Comparison of ENCODE assay signal across 10 cellular contexts in the genomic region with DNA sequence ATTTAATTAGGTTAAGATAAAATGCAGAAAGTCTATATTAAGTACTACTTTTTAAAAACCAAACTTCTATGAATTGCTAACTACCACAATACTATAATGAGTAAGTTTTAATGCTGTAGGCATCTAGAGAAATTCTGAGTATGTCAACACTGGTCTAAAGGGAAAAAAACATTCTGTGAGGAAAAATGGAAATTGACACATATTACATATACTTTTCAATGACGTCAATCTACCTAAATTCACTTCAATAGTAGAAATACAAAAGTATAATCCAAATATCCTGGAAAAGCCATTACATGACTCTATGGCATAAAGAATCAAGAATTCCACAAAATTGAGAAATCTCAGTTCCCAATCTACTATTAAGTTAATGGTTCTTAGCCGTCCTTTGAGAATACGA. TPM values are rescaled to one million over a fixed set of nuclear protein-coding genes. Genes with fewer than 3 reads are reported as not detected.
A peak's percentile ranks its signal among the peaks of the same experiment; 100 is the strongest.
DNase-seq lines count a peak whose midpoint lies in the region; ATAC-seq and TF ChIP-seq lines count a peak whose summit lies in the region.
"Had no signal": no experiment of that assay in that cellular context is flagged by ENCODE, and none has a peak within 500 bp of the region (broad histone marks: within the 10 kb centered on the region; RNA-seq: fewer than 3 reads in every experiment).

No MANE protein-coding gene starts in this region.

- H3K27ac Mint-ChIP-seq in activated CD4-positive, alpha-beta T cell treated with anti-CD3 and anti-CD28 coated beads, Interleukin-2, amount 10 ng/mL, durations not matched to agents 24 days and 14 days = no peak overlapping the region

- H4K20me1 ChIP-seq in hepatocyte (ENCODE audit: insufficient read depth, poor library complexity, severe bottlenecking) = peaks cover 32% of the 10 kb centered on the region

- no peak for DNase-seq in activated CD4-positive, alpha-beta T cell treated with anti-CD3 and anti-CD28 coated beads, Interleukin-2, amount 10 ng/mL, durations not matched to agents 24 days and 14 days
- no peak for DNase-seq in activated CD4-positive, alpha-beta T cell treated with anti-CD3 and anti-CD28 coated beads, Interleukin-2, amount 50 U/mL, for 48 hours
- no peak for DNase-seq in hepatocyte (ENCODE audit: low spot score)
- DNase-seq in sciatic nerve (ENCODE audit: low spot score) = no peak
- DNase-seq in stimulated activated CD4-positive, alpha-beta T cell treated with anti-CD3 and anti-CD28 coated beads, Interleukin-12 subunit alpha, Interleukin-12 subunit beta, amount 100 ng/mL, for 4 hours = no peak
- no peak for DNase-seq in epidermal melanocyte (ENCODE audit: insufficient read length, low spot score)
- DNase-seq: foreskin melanocyte, NCI-H446 treated with DMSO at 0.1 percent for 48 hours had no signal

- no peak overlapping the region for H3K4me3 ChIP-seq in hepatocyte
- H3K4me3 ChIP-seq in subcutaneous abdominal adipose tissue (ENCODE audit: low read depth in 1 of 5, low read length in 5 of 5) = peak overlapping the region in 3 of 5 donors; percentile 25 to 80 (median 76)

- H3K27me3 ChIP-seq in hepatocyte (no peaks in the 10 kb centered on the region), subcutaneous abdominal adipose tissue (ENCODE audit: control insufficient read depth in 5 of 5, insufficient read depth in 4 of 5, low read length in 5 of 5) (no peaks in the 10 kb centered on the region)

- peak overlapping the region; percentile 98 for H3K4me3 Mint-ChIP-seq in activated CD4-positive, alpha-beta T cell treated with anti-CD3 and anti-CD28 coated beads, Interleukin-2, amount 10 ng/mL, durations not matched to agents 24 days and 14 days

- H3K4me1 ChIP-seq in hepatocyte (ENCODE audit: insufficient read depth) (peaks cover 13% of the 10 kb centered on the region), subcutaneous abdominal adipose tissue (ENCODE audit: control insufficient read depth in 5 of 5, insufficient read depth in 5 of 5, low read length in 5 of 5) (peaks cover 0 to 35% (median 30%) of the 10 kb centered on the region in 5 donors)

- H2AFZ ChIP-seq in hepatocyte = no peak overlapping the region

- no peaks in the 10 kb centered on the region for H3K9me2 ChIP-seq in hepatocyte (replicated peaks; ENCODE audit: insufficient read depth)

- TF ChIP-seq CTCF in VCaP (conservative IDR thresholded peaks at IDR 0.05) (no peak), hepatocyte (IDR thresholded peaks at IDR 0.05; ENCODE audit: poor library complexity) (no peak)

- peak overlapping the region in 3 of 5 donors; percentile 55 to 99 (median 94) for H3K9ac ChIP-seq in subcutaneous abdominal adipose tissue (ENCODE audit: low read length in 5 of 5)

- intact Hi-C loops in activated CD4-positive, alpha-beta T cell treated with anti-CD3 and anti-CD28 coated beads, Interleukin-2, amount 10 ng/mL, durations not matched to agents 24 days and 14 days (cut with micrococcal nuclease) = loop anchor here (2.0 kb wide), 1 partner anchor 77 kb away; no protein-coding TSS in a partner anchor
- intact Hi-C loops in sciatic nerve (cut with DNase I) = no loop called here

- ATAC-seq in sciatic nerve = no peak

- H3K9me3 ChIP-seq in hepatocyte (ENCODE audit: low read depth) (no peaks in the 10 kb centered on the region), subcutaneous abdominal adipose tissue (ENCODE audit: control insufficient read depth in 5 of 5, low read length in 5 of 5) (peaks cover 0 to 2% (median 0%) of the 10 kb centered on the region in 5 donors)

- 81% methylated on average over 3 of the region's 3 CpGs for WGBS in hepatocyte (ENCODE audit: low lambda C conversion rate, missing lambda C conversion rate)

- H3K36me3 Mint-ChIP-seq in activated CD4-positive, alpha-beta T cell treated with anti-CD3 and anti-CD28 coated beads, Interleukin-2, amount 10 ng/mL, durations not matched to agents 24 days and 14 days (ENCODE audit: low read depth) = peaks cover 14% of the 10 kb centered on the region

- H3K36me3 ChIP-seq in hepatocyte (replicated peaks; ENCODE audit: insufficient read depth, low read depth) (no peaks in the 10 kb centered on the region), subcutaneous abdominal adipose tissue (ENCODE audit: control insufficient read depth in 5 of 5, insufficient read depth in 5 of 5, low read length in 5 of 5) (no peaks in the 10 kb centered on the region)

- H3K79me2 ChIP-seq in hepatocyte = peaks cover 69% of the 10 kb centered on the region

- H3K4me2 ChIP-seq in hepatocyte = peak overlapping the region; percentile 80

- H3K27ac ChIP-seq in VCaP (peak overlapping the region; percentile 93), hepatocyte (no peak overlapping the region), subcutaneous abdominal adipose tissue (ENCODE audit: low read depth, low read length) (no peak overlapping the region)

- H3K27me3 Mint-ChIP-seq in activated CD4-positive, alpha-beta T cell treated with anti-CD3 and anti-CD28 coated beads, Interleukin-2, amount 10 ng/mL, durations not matched to agents 24 days and 14 days = no peaks in the 10 kb centered on the region

- H3K9me3 Mint-ChIP-seq in activated CD4-positive, alpha-beta T cell treated with anti-CD3 and anti-CD28 coated beads, Interleukin-2, amount 10 ng/mL, durations not matched to agents 24 days and 14 days = no peaks in the 10 kb centered on the region

- H3K4me1 Mint-ChIP-seq in activated CD4-positive, alpha-beta T cell treated with anti-CD3 and anti-CD28 coated beads, Interleukin-2, amount 10 ng/mL, durations not matched to agents 24 days and 14 days = peaks cover 28% of the 10 kb centered on the region

RNA-seq across cellular contexts. Expression of gene SECISBP2L, which starts 2.2 kb away (rescaled TPM):
- total RNA-seq in activated CD4-positive, alpha-beta T cell treated with anti-CD3 and anti-CD28 coated beads, Interleukin-2, amount 10 ng/mL, durations not matched to agents 24 days and 14 days = 38.1 and 40.0 TPM in 2 replicates
- total RNA-seq in hepatocyte = 34.0 and 41.7 TPM in 2 replicates
- 12.0 and 18.4 TPM in 2 replicates for polyA plus RNA-seq in hepatocyte
- 599 TPM for total RNA-seq in sciatic nerve

Comparison
In these comparisons a context has a peak if more than half of its experiments do, and no peak if none do; other contexts are left out.
1. RNA of gene SECISBP2L, which starts 2.2 kb away (total RNA-seq): 599 TPM in sciatic nerve (single experiment); 34.0 to 41.7 TPM in hepatocyte and 38.1 to 40.0 TPM in activated CD4-positive, alpha-beta T cell treated with anti-CD3 and anti-CD28 coated beads, Interleukin-2, amount 10 ng/mL, durations not matched to agents 24 days and 14 days; every median in the first group is over 10 times any median in the second.